In the genomic region with DNA sequence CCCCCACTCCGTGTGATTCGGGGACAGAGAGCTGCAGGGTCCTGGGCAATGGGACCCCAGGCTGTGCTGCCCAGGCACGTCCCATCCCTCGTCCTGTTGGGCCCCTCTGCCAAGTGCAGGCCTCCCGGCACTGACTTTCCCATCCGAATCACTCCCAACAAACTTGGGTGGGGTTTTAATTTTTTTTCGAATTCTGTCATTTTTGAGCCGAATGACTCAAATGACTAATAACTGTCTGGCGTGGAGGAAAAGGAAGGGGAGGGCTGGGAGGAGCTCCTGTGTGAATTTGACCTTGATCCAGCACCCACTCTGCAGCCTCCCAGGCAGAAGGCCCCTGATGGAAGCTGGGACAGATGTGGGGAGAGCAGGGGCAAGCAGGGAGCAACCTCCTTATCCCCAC, we compare ENCODE assay signal across 26 cellular contexts.
DNase-seq lines count a peak whose midpoint lies in the region; ATAC-seq and TF ChIP-seq lines count a peak whose summit lies in the region.
"Had no signal": no experiment of that assay in that cellular context is flagged by ENCODE, and none has a peak within 500 bp of the region (broad histone marks: within the 10 kb centered on the region; RNA-seq: fewer than 3 reads in every experiment).

No MANE protein-coding gene starts in this region.

- ATAC-seq in thoracic aorta (ENCODE audit: insufficient number of reproducible peaks, low FRiP score, low read depth) (peak; percentile 37), HG03139 (IDR thresholded peaks at IDR 0.05; ENCODE audit: unreplicated experiment) (no peak), HG03521 (IDR thresholded peaks at IDR 0.05; ENCODE audit: unreplicated experiment) (no peak)
- ATAC-seq in CD4-positive, alpha-beta T cell (ENCODE audit: poor library complexity), result no peak
- ATAC-seq: Panc1 had no signal

- TF ChIP-seq CTCF in fibroblast of lung (conservative IDR thresholded peaks at IDR 0.05 in 1 of 2, IDR thresholded peaks at IDR 0.05 in 1 of 2; ENCODE audit: low read depth in 1 of 2, low read length in 2 of 2), result no peak
- TF ChIP-seq CTCF in thoracic aorta (IDR thresholded peaks at IDR 0.05), result no peak
- TF ChIP-seq CTCF in BE2C (IDR thresholded peaks at IDR 0.05; ENCODE audit: low read depth, low read length), result no peak
- no peak for TF ChIP-seq CTCF in CD4-positive, alpha-beta T cell (IDR thresholded peaks at IDR 0.05)

- H3K27me3 ChIP-seq in BLaER1, result no peaks in the 10 kb centered on the region
- no peaks in the 10 kb centered on the region for H3K27me3 ChIP-seq in fibroblast of lung (ENCODE audit: control insufficient read depth, insufficient read depth, low read length)
- H3K27me3 ChIP-seq in thoracic aorta (replicated peaks; ENCODE audit: insufficient read depth), result no peaks in the 10 kb centered on the region
- H3K27me3 ChIP-seq in BE2C, result no peaks in the 10 kb centered on the region
- H3K27me3 ChIP-seq in CD4-positive, alpha-beta T cell (ENCODE audit: control insufficient read depth, insufficient read depth, low read length), result no peaks in the 10 kb centered on the region

- H3K9ac ChIP-seq in BLaER1, result no peak overlapping the region
- no peak overlapping the region for H3K9ac ChIP-seq in fibroblast of lung (ENCODE audit: insufficient read depth, low read length)
- H3K9ac ChIP-seq: KMS-11 had no signal

- H3K9me3 Mint-ChIP-seq in CD4-positive, alpha-beta T cell, result no peaks in the 10 kb centered on the region

- H3K36me3 ChIP-seq in BLaER1 (no peaks in the 10 kb centered on the region), fibroblast of lung (ENCODE audit: control insufficient read depth, insufficient read depth, low read length) (no peaks in the 10 kb centered on the region), thoracic aorta (no peaks in the 10 kb centered on the region), BE2C (no peaks in the 10 kb centered on the region)
- H3K36me3 ChIP-seq: HAP-1 had no signal

- CTCF ChIA-PET in CD4-positive, alpha-beta T cell (lab: Charles Lee), result no interaction called here

- no peaks in the 10 kb centered on the region for H3K9me3 ChIP-seq in BLaER1
- H3K9me3 ChIP-seq in fibroblast of lung (ENCODE audit: control insufficient read depth, insufficient read depth, low read depth, low read length), result no peaks in the 10 kb centered on the region
- H3K9me3 ChIP-seq in thoracic aorta, result no peaks in the 10 kb centered on the region
- H3K9me3 ChIP-seq in BE2C, result peaks cover 4% of the 10 kb centered on the region
- no peaks in the 10 kb centered on the region for H3K9me3 ChIP-seq in CD4-positive, alpha-beta T cell (ENCODE audit: control insufficient read depth, low read length)
- H3K9me3 ChIP-seq: HAP-1 had no signal

- H3K4me3 ChIP-seq in BLaER1 (no peak overlapping the region), fibroblast of lung (replicated peaks in 1 of 4; ENCODE audit: control extremely low read depth in 1 of 4, insufficient read depth in 1 of 4, low read depth in 3 of 4, low read length in 4 of 4) (no peak overlapping the region), thoracic aorta (no peak overlapping the region), BE2C (ENCODE audit: low read depth, low read length) (no peak overlapping the region)
- H3K4me3 ChIP-seq: HAP-1 had no signal

- DNase-seq in HT1080 (ENCODE audit: low read depth), result peak; percentile 34
- DNase-seq in fibroblast of lung (ENCODE audit: low read depth in 2 of 2), result peak; percentile 19 to 63
- no peak for DNase-seq in thoracic aorta (ENCODE audit: low spot score)
- no peak for DNase-seq in BE2C
- no peak for DNase-seq in CD4-positive, alpha-beta T cell
- DNase-seq: AML-193, Calu3, DMS79 treated with DMSO at 0.1 percent for 48 hours, GOT3, HFFc6, NCI-H1092, NCI-H1417 treated with DMSO at 0.1 percent for 48 hours, NCI-H1694 treated with DMSO at 0.1 percent for 48 hours, NCI-H2081, NCI-H2227 treated with DMSO at 0.1 percent for 48 hours, NCI-H69, SHP77 had no signal

- no peak overlapping the region for H3K4me3 Mint-ChIP-seq in CD4-positive, alpha-beta T cell
- H3K4me3 Mint-ChIP-seq: CD14-positive monocyte, HFFc6, IgD-negative memory B cell had no signal

- POLR2A ChIA-PET in CD4-positive, alpha-beta T cell (lab: Charles Lee), result no interaction called here

- peaks cover 47% of the 10 kb centered on the region for H3K4me1 ChIP-seq in BLaER1
- H3K4me1 ChIP-seq in fibroblast of lung (ENCODE audit: control insufficient read depth, extremely low read depth, insufficient read depth, low read length), result no peaks in the 10 kb centered on the region
- no peaks in the 10 kb centered on the region for H3K4me1 ChIP-seq in thoracic aorta (ENCODE audit: control insufficient read depth in 1 of 2, low read depth in 2 of 2)
- no peaks in the 10 kb centered on the region for H3K4me1 ChIP-seq in BE2C
- H3K4me1 ChIP-seq: HAP-1 had no signal

- H4K20me1 ChIP-seq in BLaER1 (peaks cover 19% of the 10 kb centered on the region; the same call in 1 of the 2 replicates), fibroblast of lung (ENCODE audit: control insufficient read depth, extremely low read depth, insufficient read depth, low read length) (no peaks in the 10 kb centered on the region)

- no peak overlapping the region for H2AFZ ChIP-seq in fibroblast of lung (ENCODE audit: low read length)

- H3K4me1 Mint-ChIP-seq in CD4-positive, alpha-beta T cell (ENCODE audit: low read depth), result no peaks in the 10 kb centered on the region
- H3K4me1 Mint-ChIP-seq: CD14-positive monocyte, IgD-negative memory B cell had no signal

- H3K27me3 Mint-ChIP-seq in CD4-positive, alpha-beta T cell, result no peaks in the 10 kb centered on the region
- H3K27me3 Mint-ChIP-seq: IgD-negative memory B cell had no signal

- no peak overlapping the region for H3K27ac Mint-ChIP-seq in CD4-positive, alpha-beta T cell
- H3K27ac Mint-ChIP-seq: CD14-positive monocyte, HFFc6, IgD-negative memory B cell had no signal

- intact Hi-C loops in CD4-positive, alpha-beta T cell (cut with DNase I, micrococcal nuclease), result no loop called here

- H3K27ac ChIP-seq in BLaER1 (no peak overlapping the region), fibroblast of lung (ENCODE audit: insufficient read depth, low read length) (no peak overlapping the region), thoracic aorta (no peak overlapping the region)
- H3K27ac ChIP-seq in CD4-positive, alpha-beta T cell (ENCODE audit: low read depth, low read length), result no peak overlapping the region
- H3K27ac ChIP-seq: KMS-11, RWPE1 had no signal

- H3K36me3 Mint-ChIP-seq in CD4-positive, alpha-beta T cell (ENCODE audit: low read depth), result no peaks in the 10 kb centered on the region
- H3K36me3 Mint-ChIP-seq: CD14-positive monocyte, IgD-negative memory B cell had no signal

- 0 out of 2 replicates have a peak overlapping the region, but pooled peaks have one; percentile 60 for H3K4me2 ChIP-seq in BLaER1
- H3K4me2 ChIP-seq in fibroblast of lung (ENCODE audit: extremely low read depth, insufficient read depth, low read length), result no peak overlapping the region
- H3K4me2 ChIP-seq: KMS-11 had no signal

- no peaks in the 10 kb centered on the region for H3K79me2 ChIP-seq in fibroblast of lung (ENCODE audit: control insufficient read depth, insufficient read depth, low read length)

Comparison
In these comparisons a context has a peak if more than half of its experiments do, and no peak if none do; other contexts are left out.
1. DNase-seq: peak in HT1080 (single experiment) and fibroblast of lung (2 of 2); none in thoracic aorta (single experiment), BE2C (single experiment) and CD4-positive, alpha-beta T cell (0 of 10).